In the genomic region with DNA sequence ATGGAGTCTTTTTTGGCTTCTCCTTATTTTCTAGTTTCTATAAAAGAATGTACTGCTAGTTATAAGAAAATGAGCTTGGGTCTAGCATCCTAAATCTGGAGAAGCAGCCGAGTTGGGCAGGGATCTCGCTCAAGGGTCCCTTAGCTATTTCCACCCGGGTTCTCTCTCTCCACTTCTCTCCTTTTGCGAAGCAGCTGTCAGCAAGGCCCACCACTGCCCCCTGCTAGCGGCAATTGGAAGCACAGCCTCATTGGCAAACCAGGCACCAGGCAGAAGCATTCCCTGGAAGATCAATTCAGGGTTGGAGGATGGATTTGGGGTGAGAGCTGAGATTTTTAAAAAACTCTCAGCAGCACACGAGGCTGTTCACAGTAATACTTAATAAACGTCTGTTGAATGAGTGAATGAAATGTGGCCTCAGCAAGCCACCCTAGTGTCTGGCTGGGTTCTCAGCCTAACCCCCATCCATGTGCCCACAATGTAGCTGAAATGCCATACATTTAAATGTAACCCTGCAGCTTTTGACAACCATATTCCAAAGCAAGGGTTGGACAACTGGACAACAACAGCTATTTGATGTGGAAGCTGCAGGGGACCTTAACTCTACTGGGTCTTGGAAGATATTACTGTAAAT, we compare ENCODE assay signal across 8 cellular contexts. TPM values are rescaled to one million over a fixed set of nuclear protein-coding genes. Genes with fewer than 3 reads are reported as not detected.
A peak's percentile ranks its signal among the peaks of the same experiment; 100 is the strongest.
DNase-seq lines count a peak whose midpoint lies in the region; ATAC-seq and TF ChIP-seq lines count a peak whose summit lies in the region.

No MANE protein-coding gene starts in this region.

- TF ChIP-seq CTCF in lower lobe of right lung (IDR thresholded peaks at IDR 0.05) = peak; percentile 95

- H3K27ac ChIP-seq in lower lobe of right lung = no peak overlapping the region

- H3K36me3 ChIP-seq in lower lobe of right lung = peaks cover 76% of the 10 kb centered on the region

- ATAC-seq in HG02642 (IDR thresholded peaks at IDR 0.05; ENCODE audit: poor library complexity, unreplicated experiment) (peak; percentile 41), lower lobe of right lung (peak; percentile 79 to 88), HG03159 (IDR thresholded peaks at IDR 0.05; ENCODE audit: unreplicated experiment) (no peak)

- H3K4me1 ChIP-seq in lower lobe of right lung = peaks cover 14% of the 10 kb centered on the region

- no peaks in the 10 kb centered on the region for H3K9me3 ChIP-seq in lower lobe of right lung

- no peak overlapping the region for H3K4me3 ChIP-seq in lower lobe of right lung

- DNase-seq in DMS53 (lab: John Stamatoyannopoulos, UW) (peak; percentile 78), NCI-H526 treated with DMSO at 0.1 percent for 48 hours (lab: John Stamatoyannopoulos, UW) (peak; percentile 31), dermis blood vessel endothelial cell (peak; percentile 76), lower lobe of right lung (peak; percentile 82)
- DNase-seq in activated CD4-positive, alpha-beta T cell treated with anti-CD3 and anti-CD28 coated beads, Interleukin-2, amount 50 U/mL, for 4 hours = peak; percentile 73 to 78
- peak; percentile 42 for DNase-seq in stimulated activated CD8-positive, alpha-beta memory T cell treated with anti-CD3 and anti-CD28 coated beads, Interleukin-12 subunit alpha, Interleukin-12 subunit beta, amount 100 ng/mL, for 4 hours (ENCODE audit: low read depth)

- no peaks in the 10 kb centered on the region for H3K27me3 ChIP-seq in lower lobe of right lung (ENCODE audit: low read depth)

- intact Hi-C loops in lower lobe of right lung (cut with DNase I) = loop anchor here (5.0 kb wide), 1 partner anchor 63 kb away; no protein-coding TSS in a partner anchor

RNA-seq across cellular contexts. Expression of a gene that starts 34.6 kb away (rescaled TPM):
- 104 and 148 TPM in 2 replicates for total RNA-seq in dermis blood vessel endothelial cell
- total RNA-seq in lower lobe of right lung = 99.6 TPM

RNA-seq across cellular contexts. Expression of a gene that starts 42.2 kb away (rescaled TPM):
- total RNA-seq in dermis blood vessel endothelial cell = 144 and 211 TPM in 2 replicates
- total RNA-seq in lower lobe of right lung = 120 TPM

Comparison
In these comparisons a context has a peak if more than half of its experiments do, and no peak if none do; other contexts are left out.
1. DNase-seq: peak in every context shown above with its lines; median percentile 82 in lower lobe of right lung; 78 in DMS53; 76 in dermis blood vessel endothelial cell; 76 in activated CD4-positive, alpha-beta T cell treated with anti-CD3 and anti-CD28 coated beads, Interleukin-2, amount 50 U/mL, for 4 hours; 42 in stimulated activated CD8-positive, alpha-beta memory T cell treated with anti-CD3 and anti-CD28 coated beads, Interleukin-12 subunit alpha, Interleukin-12 subunit beta, amount 100 ng/mL, for 4 hours; 31 in NCI-H526 treated with DMSO at 0.1 percent for 48 hours.